In the genomic region with DNA sequence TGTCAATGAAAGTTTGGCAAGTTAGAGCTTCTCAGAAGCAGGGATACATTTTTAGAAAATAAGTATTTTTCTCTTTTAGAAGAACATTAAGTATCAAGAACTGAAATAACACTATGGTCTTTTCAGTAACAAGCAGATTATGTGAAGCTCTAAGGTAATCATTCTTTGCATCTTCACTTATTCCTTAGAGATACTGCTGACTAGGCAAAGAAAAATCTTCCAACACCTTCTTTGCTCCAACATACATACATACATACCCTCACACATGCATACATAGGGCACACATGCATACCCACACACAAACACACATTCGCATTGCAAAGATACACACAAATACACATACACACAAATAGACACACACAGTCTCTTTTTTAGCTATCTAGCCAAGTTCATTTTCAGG, we compare ENCODE assay signal across 33 cellular contexts. TPM values are rescaled to one million over a fixed set of nuclear protein-coding genes. Genes with fewer than 3 reads are reported as not detected.
"Had no signal": no experiment of that assay in that cellular context is flagged by ENCODE, and none has a peak within 500 bp of the region (broad histone marks: within the 10 kb centered on the region; RNA-seq: fewer than 3 reads in every experiment).

No MANE protein-coding gene starts in this region.

- ATAC-seq: activated CD8-positive, alpha-beta T cell treated with anti-CD3 and anti-CD28 coated beads for 36 hours; activated naive CD4-positive, alpha-beta T cell treated with anti-CD3 and anti-CD28 coated beads, Interleukin-2, amount 50 U/mL, for 72 hours; activated T-cell treated with anti-CD3 and anti-CD28 coated beads, Interleukin-2, amount 50 U/mL, for 4 hours; activated T-cell treated with anti-CD3 and anti-CD28 coated beads, Interleukin-2, amount 50 U/mL, for 72 hours; activated T-helper 17 cell treated with anti-CD3 and anti-CD28 coated beads, Interleukin-2, amount 50 U/mL, for 72 hours; body of pancreas had no signal

- DNase-seq: activated B cell treated with CpG ODN at 0.5 μM for 24 hours; activated CD4-positive, alpha-beta memory T cell treated with anti-CD3 and anti-CD28 coated beads for 36 hours; activated CD4-positive, alpha-beta T cell treated with anti-CD3 and anti-CD28 coated beads for 4 hours; activated CD4-positive, alpha-beta T cell treated with anti-CD3 and anti-CD28 coated beads, Interleukin-2, amount 10 ng/mL, durations not matched to agents 24 days and 14 days; activated CD4-positive, alpha-beta T cell treated with anti-CD3 and anti-CD28 coated beads, Interleukin-2, amount 50 U/mL, for 1 hour; activated CD4-positive, alpha-beta T cell treated with anti-CD3 and anti-CD28 coated beads, Interleukin-2, amount 50 U/mL, for 4 hours; activated CD4-positive, CD25-positive, alpha-beta regulatory T cell treated with anti-CD3 and anti-CD28 coated beads, Interleukin-2, amount 50 U/mL, for 72 hours; activated CD8-positive, alpha-beta memory T cell treated with anti-CD3 and anti-CD28 coated beads, Interleukin-2, amount 50 U/mL, for 4 hours; activated CD8-positive, alpha-beta T cell treated with anti-CD3 and anti-CD28 coated beads for 36 hours; activated effector memory CD4-positive, alpha-beta T cell treated with anti-CD3 and anti-CD28 coated beads, Interleukin-2, amount 50 U/mL, for 16 hours; activated gamma-delta T cell treated with Interleukin-2 at 50 U/mL for 16 hours; activated naive CD4-positive, alpha-beta T cell; activated naive CD4-positive, alpha-beta T cell treated with anti-CD3 and anti-CD28 coated beads for 36 hours; activated naive CD4-positive, alpha-beta T cell treated with anti-CD3 and anti-CD28 coated beads, Interleukin-2, amount 50 U/mL, for 16 hours; activated naive CD8-positive, alpha-beta T cell treated with anti-CD3 and anti-CD28 coated beads for 36 hours; activated T-cell treated with anti-CD3 and anti-CD28 coated beads for 4 hours; activated T-cell treated with anti-CD3 and anti-CD28 coated beads, Interleukin-2, amount 50 U/mL, for 1 hour; activated T-cell treated with anti-CD3 and anti-CD28 coated beads, Interleukin-2, amount 50 U/mL, for 4 hours; activated T-cell treated with anti-CD3 and anti-CD28 coated beads, Interleukin-2, amount 50 U/mL, for 72 hours; adrenal gland; amniotic stem cell; aorta; body of pancreas; brain microvascular endothelial cell; central memory CD4-positive, alpha-beta T cell; T-helper 9 cell had no signal

- FAIRE-seq: astrocyte, TTC549 had no signal

- H3K36me3 ChIP-seq: adrenal gland, brain microvascular endothelial cell, breast epithelium had no signal

- H3K9me3 ChIP-seq: adrenal gland, body of pancreas, breast epithelium had no signal

- H3K4me3 ChIP-seq: adrenal gland, body of pancreas, breast epithelium had no signal

- H3K4me1 ChIP-seq: adrenal gland, body of pancreas, breast epithelium had no signal

- H3K27me3 ChIP-seq: adrenal gland, body of pancreas, brain microvascular endothelial cell, breast epithelium had no signal

- H3K27ac ChIP-seq: adrenal gland, body of pancreas, brain microvascular endothelial cell, breast epithelium, VCaP had no signal

RNA-seq across cellular contexts. Expression of gene CACNB2, which starts 37.8 kb away (rescaled TPM):
- total RNA-seq: activated B cell treated with CpG ODN at 0.5 μM for 24 hours; activated CD4-positive, alpha-beta memory T cell treated with anti-CD3 and anti-CD28 coated beads for 36 hours; activated CD4-positive, alpha-beta T cell treated with anti-CD3 and anti-CD28 coated beads, Interleukin-2, amount 10 ng/mL, durations not matched to agents 24 days and 14 days; activated CD8-positive, alpha-beta memory T cell treated with anti-CD3 and anti-CD28 coated beads for 36 hours; activated CD8-positive, alpha-beta T cell treated with anti-CD3 and anti-CD28 coated beads for 36 hours; activated naive CD4-positive, alpha-beta T cell treated with anti-CD3 and anti-CD28 coated beads for 36 hours; activated naive CD4-positive, alpha-beta T cell treated with anti-CD3 and anti-CD28 coated beads, Interleukin-2, amount 50 U/mL, for 72 hours; activated naive CD8-positive, alpha-beta T cell treated with anti-CD3 and anti-CD28 coated beads for 36 hours; activated T-cell treated with anti-CD3 and anti-CD28 coated beads, Interleukin-2, amount 50 U/mL, for 4 hours; activated T-cell treated with anti-CD3 and anti-CD28 coated beads, Interleukin-2, amount 50 U/mL, for 72 hours; activated T-helper 17 cell treated with anti-CD3 and anti-CD28 coated beads, Interleukin-2, amount 50 U/mL, for 72 hours had no signal
